13 cellular contexts compared by ENCODE assay signal in genomic region chr15:28960979-28961378, GRCh38.
DNase-seq lines count a peak whose midpoint lies in the region; ATAC-seq and TF ChIP-seq lines count a peak whose summit lies in the region.
"Had no signal": no experiment of that assay in that cellular context is flagged by ENCODE, and none has a peak within 500 bp of the region (broad histone marks: within the 10 kb centered on the region; RNA-seq: fewer than 3 reads in every experiment).

No MANE protein-coding gene starts in this region.

- H3K4me1 Mint-ChIP-seq in activated naive CD4-positive, alpha-beta T cell treated with anti-CD3 and anti-CD28 coated beads, Interleukin-2, amount 50 U/mL, for 24 hours: peaks cover 64% of the 10 kb centered on the region
- H3K4me1 Mint-ChIP-seq: B cell had no signal

- H3K27ac Mint-ChIP-seq in activated naive CD4-positive, alpha-beta T cell treated with anti-CD3 and anti-CD28 coated beads, Interleukin-2, amount 50 U/mL, for 24 hours: peak overlapping the region; percentile 59
- H3K27ac Mint-ChIP-seq: B cell had no signal

- no peak overlapping the region for H3K4me3 Mint-ChIP-seq in activated naive CD4-positive, alpha-beta T cell treated with anti-CD3 and anti-CD28 coated beads, Interleukin-2, amount 50 U/mL, for 24 hours
- H3K4me3 Mint-ChIP-seq: B cell had no signal

- H3K27ac ChIP-seq in RWPE1 (no peak overlapping the region), esophagus muscularis mucosa (replicated peaks in 1 of 4) (no peak overlapping the region), body of pancreas (no peak overlapping the region)

- intact Hi-C loops in esophagus muscularis mucosa (cut with DNase I) (no loop called here), body of pancreas (cut with DNase I) (loop anchor here (10.0 kb wide), 1 partner anchor 66 kb away; no protein-coding TSS in a partner anchor), left colon (cut with DNase I, micrococcal nuclease) (no loop called here)

- no peak for DNase-seq in activated naive CD4-positive, alpha-beta T cell treated with Interleukin-2 at 50 U/mL for 16 hours
- DNase-seq in RWPE1 (ENCODE audit: low spot score) (peak; percentile 82), esophagus muscularis mucosa (ENCODE audit: extremely low spot score) (peak; percentile 62), retinal pigment epithelial cell (ENCODE audit: low read depth) (peak; percentile 85), SHP77 treated with DMSO at 0.1 percent for 48 hours (lab: John Stamatoyannopoulos, UW) (no peak), body of pancreas (no peak), left colon (no peak)
- DNase-seq: central memory CD4-positive, alpha-beta T cell; KG1; T1000 had no signal

- no peaks in the 10 kb centered on the region for H3K9me3 Mint-ChIP-seq in activated naive CD4-positive, alpha-beta T cell treated with anti-CD3 and anti-CD28 coated beads, Interleukin-2, amount 50 U/mL, for 24 hours

- no peaks in the 10 kb centered on the region for H3K27me3 Mint-ChIP-seq in activated naive CD4-positive, alpha-beta T cell treated with anti-CD3 and anti-CD28 coated beads, Interleukin-2, amount 50 U/mL, for 24 hours
- H3K27me3 Mint-ChIP-seq: B cell had no signal

- no peaks in the 10 kb centered on the region for H3K4me1 ChIP-seq in esophagus muscularis mucosa
- no peaks in the 10 kb centered on the region for H3K4me1 ChIP-seq in body of pancreas

- H3K36me3 ChIP-seq in esophagus muscularis mucosa: no peaks in the 10 kb centered on the region
- H3K36me3 ChIP-seq in body of pancreas (replicated peaks in 1 of 2; ENCODE audit: insufficient read depth in 1 of 2, low read depth in 2 of 2): no peaks in the 10 kb centered on the region

- H3K9me3 ChIP-seq in esophagus muscularis mucosa (no peaks in the 10 kb centered on the region), body of pancreas (no peaks in the 10 kb centered on the region)

- TF ChIP-seq POLR2A in esophagus muscularis mucosa (IDR thresholded peaks at IDR 0.05; ENCODE audit: low read depth) (no peak), body of pancreas (IDR thresholded peaks at IDR 0.05) (no peak)

- CTCF ChIA-PET in RWPE1 (lab: Yijun Ruan, JAX): no interaction called here

- ATAC-seq in body of pancreas (no peak), left colon (no peak)
- ATAC-seq: left lobe of liver had no signal

- POLR2A ChIA-PET in RWPE1 (lab: Yijun Ruan, JAX; ENCODE audit: low non-redundant PET): no interaction called here

- H3K27me3 ChIP-seq in esophagus muscularis mucosa (no peaks in the 10 kb centered on the region), body of pancreas (no peaks in the 10 kb centered on the region)

- TF ChIP-seq EP300 in esophagus muscularis mucosa (IDR thresholded peaks at IDR 0.05): no peak

- no peak overlapping the region for H3K4me3 ChIP-seq in esophagus muscularis mucosa
- H3K4me3 ChIP-seq in retinal pigment epithelial cell (ENCODE audit: low read length): no peak overlapping the region
- no peak overlapping the region for H3K4me3 ChIP-seq in body of pancreas

- peaks cover 6% of the 10 kb centered on the region for H3K36me3 Mint-ChIP-seq in activated naive CD4-positive, alpha-beta T cell treated with anti-CD3 and anti-CD28 coated beads, Interleukin-2, amount 50 U/mL, for 24 hours

- WGBS in esophagus muscularis mucosa: 67% methylated on average over 3 of the region's 9 CpGs
- WGBS in body of pancreas, 2 donors: 84 to 86% methylated on average over 9 of the region's 9 CpGs

- no peak for TF ChIP-seq CTCF in RWPE1 (conservative IDR thresholded peaks at IDR 0.05; ENCODE audit: low read depth)
- no peak for TF ChIP-seq CTCF in esophagus muscularis mucosa (IDR thresholded peaks at IDR 0.05)
- TF ChIP-seq CTCF in retinal pigment epithelial cell (conservative IDR thresholded peaks at IDR 0.05; ENCODE audit: low read depth, low read length): no peak
- TF ChIP-seq CTCF in body of pancreas (IDR thresholded peaks at IDR 0.05): no peak

Comparison
In these comparisons a context has a peak if more than half of its experiments do, and no peak if none do; other contexts are left out.
1. DNase-seq: peak in RWPE1 (single experiment), esophagus muscularis mucosa (single experiment) and retinal pigment epithelial cell (single experiment); none in activated naive CD4-positive, alpha-beta T cell treated with Interleukin-2 at 50 U/mL for 16 hours (single experiment), SHP77 treated with DMSO at 0.1 percent for 48 hours (single experiment), body of pancreas (0 of 4) and left colon (0 of 2).